Comparison of ENCODE assay signal across 13 cellular contexts in the genomic region with DNA sequence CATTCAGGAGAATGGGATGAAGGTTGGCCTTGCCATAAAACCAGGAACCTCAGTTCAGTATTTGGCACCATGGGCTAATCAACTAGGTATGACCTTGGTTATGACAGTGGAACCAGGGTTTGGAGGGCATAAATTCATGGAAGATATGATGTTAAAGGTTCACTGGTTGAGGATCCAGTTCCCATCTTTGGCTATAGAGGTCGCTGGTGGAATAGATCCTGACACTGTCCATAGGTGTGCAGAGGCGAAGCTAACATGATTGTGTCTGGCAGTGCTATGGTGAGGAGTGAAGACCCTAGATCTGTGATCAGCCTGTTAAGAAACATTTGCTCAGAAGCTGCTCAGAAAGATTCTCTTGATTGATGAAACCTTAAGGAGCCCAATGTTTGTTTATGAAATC. TPM values are rescaled to one million over a fixed set of nuclear protein-coding genes. Genes with fewer than 3 reads are reported as not detected.
DNase-seq lines count a peak whose midpoint lies in the region; ATAC-seq, FAIRE-seq and TF ChIP-seq lines count a peak whose summit lies in the region.
"Had no signal": no experiment of that assay in that cellular context is flagged by ENCODE, and none has a peak within 500 bp of the region (broad histone marks: within the 10 kb centered on the region; RNA-seq: fewer than 3 reads in every experiment).

No MANE protein-coding gene starts in this region.

- no peak overlapping the region for H3K27ac ChIP-seq in mesendoderm (ENCODE audit: low read depth, low read length)

- peak; percentile 40 for DNase-seq in ELR (ENCODE audit: low read depth)
- DNase-seq in choroid plexus epithelial cell (ENCODE audit: low read depth), result peak; percentile 40
- DNase-seq in mesendoderm, result peak; percentile 25
- DNase-seq in RCC 7860 (ENCODE audit: low spot score), result no peak
- DNase-seq: activated CD8-positive, alpha-beta memory T cell treated with anti-CD3 and anti-CD28 coated beads, Interleukin-2, amount 50 U/mL, for 4 hours; COR-L47; retina had no signal

- no peak for ATAC-seq in GM21619 (IDR thresholded peaks at IDR 0.05; ENCODE audit: unreplicated experiment)
- no peak for ATAC-seq in HG02885 (IDR thresholded peaks at IDR 0.05; ENCODE audit: poor library complexity, unreplicated experiment)
- ATAC-seq: Right ventricle myocardium inferior had no signal

- no peak for FAIRE-seq in RCC 7860 (lab: Jason Lieb, UNC)
- FAIRE-seq: endometrium, TTC549 had no signal

- no peak for TF ChIP-seq EP300 in Ishikawa (IDR thresholded peaks at IDR 0.05; ENCODE audit: borderline replicate concordance)

- no peaks in the 10 kb centered on the region for H3K36me3 ChIP-seq in mesendoderm (ENCODE audit: control insufficient read depth, insufficient read depth, low read length)

- TF ChIP-seq RAD21 in Ishikawa (IDR thresholded peaks at IDR 0.05; ENCODE audit: low read depth), result peak; percentile 57

- no peak overlapping the region for H4K5ac ChIP-seq in mesendoderm (ENCODE audit: low read length)

- no peak overlapping the region for H4K8ac ChIP-seq in mesendoderm (ENCODE audit: low read depth, low read length)

- no peak overlapping the region for H2BK15ac ChIP-seq in mesendoderm (replicated peaks; ENCODE audit: low read depth)

- H2BK5ac ChIP-seq in mesendoderm (ENCODE audit: low read length), result no peak overlapping the region

- no peak overlapping the region for H3K9ac ChIP-seq in mesendoderm (ENCODE audit: low read length)

- no peak overlapping the region for H3K18ac ChIP-seq in mesendoderm (ENCODE audit: low read length)

- no peak overlapping the region for H3K4ac ChIP-seq in mesendoderm (ENCODE audit: low read depth, low read length)

- no peaks in the 10 kb centered on the region for H3K27me3 ChIP-seq in mesendoderm (ENCODE audit: insufficient read depth, low read length, poor library complexity)

- WGBS in mesendoderm (ENCODE audit: extremely low coverage, insufficient coverage, low lambda C conversion rate), result no CpG with 5 or more reads among the region's 2 CpGs

- H3K79me2 ChIP-seq in mesendoderm (ENCODE audit: control insufficient read depth, insufficient read depth, low read length), result peaks cover 2% of the 10 kb centered on the region

- no peak overlapping the region for H3K56ac ChIP-seq in mesendoderm (ENCODE audit: low read length)

- no peak overlapping the region for H2AK5ac ChIP-seq in mesendoderm (ENCODE audit: low read length)

- H3K4me3 ChIP-seq in choroid plexus epithelial cell (ENCODE audit: low read depth, low read length), result no peak overlapping the region
- no peak overlapping the region for H3K4me3 ChIP-seq in mesendoderm (ENCODE audit: low read length)

- H3K23ac ChIP-seq in mesendoderm (ENCODE audit: low read length), result no peak overlapping the region

- peak; percentile 64 for TF ChIP-seq CTCF in choroid plexus epithelial cell (conservative IDR thresholded peaks at IDR 0.05; ENCODE audit: low read depth, low read length)

- H3K79me1 ChIP-seq in mesendoderm (ENCODE audit: low read length), result peaks cover 2% of the 10 kb centered on the region

- no peak overlapping the region for H3K4me2 ChIP-seq in mesendoderm (ENCODE audit: low read length)

- H2BK120ac ChIP-seq in mesendoderm (ENCODE audit: low read depth, low read length), result no peak overlapping the region

- peaks cover 2% of the 10 kb centered on the region for H3K4me1 ChIP-seq in mesendoderm (ENCODE audit: control insufficient read depth, low read depth, low read length)

TF ChIP-seq in Ishikawa, 13 proteins besides CTCF, POLR2A, EP300 and RAD21:
- TF ChIP-seq, protein P1, sequence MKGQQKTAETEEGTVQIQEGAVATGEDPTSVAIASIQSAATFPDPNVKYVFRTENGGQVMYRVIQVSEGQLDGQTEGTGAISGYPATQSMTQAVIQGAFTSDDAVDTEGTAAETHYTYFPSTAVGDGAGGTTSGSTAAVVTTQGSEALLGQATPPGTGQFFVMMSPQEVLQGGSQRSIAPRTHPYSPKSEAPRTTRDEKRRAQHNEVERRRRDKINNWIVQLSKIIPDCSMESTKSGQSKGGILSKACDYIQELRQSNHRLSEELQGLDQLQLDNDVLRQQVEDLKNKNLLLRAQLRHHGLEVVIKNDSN (IDR thresholded peaks at IDR 0.05), result no peak
- TF ChIP-seq TCF12 (IDR thresholded peaks at IDR 0.05; ENCODE audit: low read depth), result no peak
- TF ChIP-seq, protein P2, sequence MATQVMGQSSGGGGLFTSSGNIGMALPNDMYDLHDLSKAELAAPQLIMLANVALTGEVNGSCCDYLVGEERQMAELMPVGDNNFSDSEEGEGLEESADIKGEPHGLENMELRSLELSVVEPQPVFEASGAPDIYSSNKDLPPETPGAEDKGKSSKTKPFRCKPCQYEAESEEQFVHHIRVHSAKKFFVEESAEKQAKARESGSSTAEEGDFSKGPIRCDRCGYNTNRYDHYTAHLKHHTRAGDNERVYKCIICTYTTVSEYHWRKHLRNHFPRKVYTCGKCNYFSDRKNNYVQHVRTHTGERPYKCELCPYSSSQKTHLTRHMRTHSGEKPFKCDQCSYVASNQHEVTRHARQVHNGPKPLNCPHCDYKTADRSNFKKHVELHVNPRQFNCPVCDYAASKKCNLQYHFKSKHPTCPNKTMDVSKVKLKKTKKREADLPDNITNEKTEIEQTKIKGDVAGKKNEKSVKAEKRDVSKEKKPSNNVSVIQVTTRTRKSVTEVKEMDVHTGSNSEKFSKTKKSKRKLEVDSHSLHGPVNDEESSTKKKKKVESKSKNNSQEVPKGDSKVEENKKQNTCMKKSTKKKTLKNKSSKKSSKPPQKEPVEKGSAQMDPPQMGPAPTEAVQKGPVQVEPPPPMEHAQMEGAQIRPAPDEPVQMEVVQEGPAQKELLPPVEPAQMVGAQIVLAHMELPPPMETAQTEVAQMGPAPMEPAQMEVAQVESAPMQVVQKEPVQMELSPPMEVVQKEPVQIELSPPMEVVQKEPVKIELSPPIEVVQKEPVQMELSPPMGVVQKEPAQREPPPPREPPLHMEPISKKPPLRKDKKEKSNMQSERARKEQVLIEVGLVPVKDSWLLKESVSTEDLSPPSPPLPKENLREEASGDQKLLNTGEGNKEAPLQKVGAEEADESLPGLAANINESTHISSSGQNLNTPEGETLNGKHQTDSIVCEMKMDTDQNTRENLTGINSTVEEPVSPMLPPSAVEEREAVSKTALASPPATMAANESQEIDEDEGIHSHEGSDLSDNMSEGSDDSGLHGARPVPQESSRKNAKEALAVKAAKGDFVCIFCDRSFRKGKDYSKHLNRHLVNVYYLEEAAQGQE (IDR thresholded peaks at IDR 0.05; ENCODE audit: low read depth), result no peak
- no peak for TF ChIP-seq NFIC (IDR thresholded peaks at IDR 0.05)
- no peak for TF ChIP-seq EGR1 (IDR thresholded peaks at IDR 0.05)
- no peak for TF ChIP-seq ZBTB7A (IDR thresholded peaks at IDR 0.05; ENCODE audit: low read depth)
- TF ChIP-seq TAF1 (IDR thresholded peaks at IDR 0.05; ENCODE audit: low read depth), result no peak
- no peak for TF ChIP-seq CREB1 (IDR thresholded peaks at IDR 0.05; ENCODE audit: low read depth)
- TF ChIP-seq, protein P3, sequence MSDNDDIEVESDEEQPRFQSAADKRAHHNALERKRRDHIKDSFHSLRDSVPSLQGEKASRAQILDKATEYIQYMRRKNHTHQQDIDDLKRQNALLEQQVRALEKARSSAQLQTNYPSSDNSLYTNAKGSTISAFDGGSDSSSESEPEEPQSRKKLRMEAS (IDR thresholded peaks at IDR 0.05), result no peak
- no peak for TF ChIP-seq CEBPB (IDR thresholded peaks at IDR 0.05)
- TF ChIP-seq TEAD4 (IDR thresholded peaks at IDR 0.05), result no peak
- TF ChIP-seq YY1 (IDR thresholded peaks at IDR 0.05; ENCODE audit: low read depth), result no peak
- TF ChIP-seq FOXM1 (IDR thresholded peaks at IDR 0.05; ENCODE audit: borderline replicate concordance, low read depth), result no peak

RNA-seq across cellular contexts. Expression of a gene that starts 5.7 kb away (rescaled TPM):
- polyA plus RNA-seq in mesendoderm (2013, experiment 1 of 2), result 13.7 TPM
- polyA plus RNA-seq in mesendoderm (2013, experiment 2 of 2), result 13.6 TPM

RNA-seq across cellular contexts. Expression of a gene that starts 28.2 kb away (rescaled TPM):
- 75.5 TPM for polyA plus RNA-seq in mesendoderm (2013, experiment 1 of 2)
- 78.1 TPM for polyA plus RNA-seq in mesendoderm (2013, experiment 2 of 2)

RNA-seq across cellular contexts. Expression of a gene that starts 55.6 kb away (rescaled TPM):
- polyA plus RNA-seq in mesendoderm (2013, experiment 1 of 2), result 32.7 TPM
- 31.6 TPM for polyA plus RNA-seq in mesendoderm (2013, experiment 2 of 2)
